8 cellular contexts compared by ENCODE assay signal in the genomic region with DNA sequence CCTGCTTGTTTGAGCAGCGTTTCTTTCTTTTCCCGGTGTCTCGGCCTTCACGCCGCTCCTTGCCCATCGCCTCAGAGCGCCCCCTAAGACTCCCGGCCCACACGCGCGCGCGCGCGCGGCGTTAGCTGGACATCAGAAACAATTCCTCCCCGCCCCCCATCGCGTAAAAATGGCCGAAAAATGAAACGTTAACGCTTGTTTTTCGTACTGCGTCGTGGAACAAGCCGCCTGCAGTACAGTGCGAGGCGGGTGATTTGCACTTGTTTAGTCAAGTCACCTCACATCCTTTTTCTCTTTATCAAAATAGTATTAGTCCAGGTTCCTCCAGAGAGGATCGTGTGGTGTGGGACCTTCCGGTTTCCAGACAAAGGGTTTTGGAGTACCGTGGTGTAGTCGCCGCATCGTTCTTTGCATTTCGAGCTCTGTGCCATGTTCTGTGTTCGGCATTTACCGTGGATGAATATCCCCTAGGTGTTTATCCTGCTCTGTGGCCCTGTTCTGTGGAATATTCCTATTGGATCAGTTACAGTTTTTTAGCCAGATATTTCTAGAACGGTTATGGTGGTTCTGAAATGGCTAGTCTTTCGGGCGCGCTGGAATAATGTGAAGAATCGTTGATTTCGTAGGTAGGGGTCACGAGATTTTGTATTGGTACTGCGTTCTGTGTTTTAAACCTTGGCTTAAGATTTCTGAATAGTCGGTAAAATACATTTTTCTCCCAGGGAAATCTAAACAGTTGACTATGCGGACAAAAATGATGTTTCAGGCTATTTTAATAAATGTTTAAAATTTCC. TPM values are rescaled to one million over a fixed set of nuclear protein-coding genes. Genes with fewer than 3 reads are reported as not detected.
DNase-seq lines count a peak whose midpoint lies in the region; ATAC-seq and TF ChIP-seq lines count a peak whose summit lies in the region.

No MANE protein-coding gene starts in this region.

- H3K36me3 Mint-ChIP-seq in activated T-helper 2 cell treated with anti-CD3 and anti-CD28 coated beads, Interferon-gamma antibody, Interleukin-2, Interleukin-4, amounts not matched to agents 10 μg/mL and 5 μg/mL and 100 μg/mL, durations not matched to agents 14 hours and 24 hours and 36 hours (ENCODE audit: low read depth) = peaks cover 48% of the 10 kb centered on the region
- H3K36me3 Mint-ChIP-seq in natural killer cell treated with Interleukin-12 subunit alpha and Interleukin-12 subunit beta and Interleukin-15 and Interleukin-18, amount 100 ng/mL, for 72 hours = peaks cover 19% of the 10 kb centered on the region

- ATAC-seq in GM19372 (IDR thresholded peaks at IDR 0.05; ENCODE audit: low read depth, unreplicated experiment) (peak; percentile 36), HG03571 (IDR thresholded peaks at IDR 0.05; ENCODE audit: unreplicated experiment) (peak; percentile 41)
- peak; percentile 28 to 53 for ATAC-seq in natural killer cell treated with Interleukin-12 subunit alpha and Interleukin-12 subunit beta and Interleukin-15 and Interleukin-18, amount 100 ng/mL, for 72 hours

- TF ChIP-seq CTCF in fibroblast of pulmonary artery (IDR thresholded peaks at IDR 0.05; ENCODE audit: low read length, missing control alignments) = peak; percentile 36

- H3K4me3 Mint-ChIP-seq in activated T-helper 2 cell treated with anti-CD3 and anti-CD28 coated beads, Interferon-gamma antibody, Interleukin-2, Interleukin-4, amounts not matched to agents 10 μg/mL and 5 μg/mL and 100 μg/mL, durations not matched to agents 14 hours and 24 hours and 36 hours (ENCODE audit: low read depth) = peak overlapping the region; percentile 91
- peak overlapping the region; percentile 98 for H3K4me3 Mint-ChIP-seq in natural killer cell treated with Interleukin-12 subunit alpha and Interleukin-12 subunit beta and Interleukin-15 and Interleukin-18, amount 100 ng/mL, for 72 hours

- DNase-seq in COLO668 (lab: John Stamatoyannopoulos, UW; ENCODE audit: unreplicated experiment) = peak; percentile 78
- DNase-seq in OCI-M1 (lab: John Stamatoyannopoulos, UW) = peak; percentile 88
- DNase-seq in activated T-helper 2 cell treated with anti-CD3 and anti-CD28 coated beads, Interferon-gamma antibody, Interleukin-2, Interleukin-4, amounts not matched to agents 10 μg/mL and 5 μg/mL and 100 μg/mL, durations not matched to agents 14 hours and 24 hours and 36 hours (ENCODE audit: low spot score) = peak; percentile 55
- peak; percentile 81 for DNase-seq in fibroblast of pulmonary artery (ENCODE audit: low read depth)
- peak; percentile 80 for DNase-seq in natural killer cell treated with Interleukin-12 subunit alpha and Interleukin-12 subunit beta and Interleukin-15 and Interleukin-18, amount 100 ng/mL, for 72 hours (ENCODE audit: low spot score)
- peak in 46 of 49 donors; percentile 22 to 84 (median 64) for DNase-seq in substantia nigra (lab: John Stamatoyannopoulos, UW)

- H3K4me1 Mint-ChIP-seq in activated T-helper 2 cell treated with anti-CD3 and anti-CD28 coated beads, Interferon-gamma antibody, Interleukin-2, Interleukin-4, amounts not matched to agents 10 μg/mL and 5 μg/mL and 100 μg/mL, durations not matched to agents 14 hours and 24 hours and 36 hours (ENCODE audit: low read depth) = peaks cover 41% of the 10 kb centered on the region
- H3K4me1 Mint-ChIP-seq in natural killer cell treated with Interleukin-12 subunit alpha and Interleukin-12 subunit beta and Interleukin-15 and Interleukin-18, amount 100 ng/mL, for 72 hours (ENCODE audit: low read depth in 2 of 2) = peaks cover 41 to 57% of the 10 kb centered on the region in 2 donors

- H3K9me3 Mint-ChIP-seq in activated T-helper 2 cell treated with anti-CD3 and anti-CD28 coated beads, Interferon-gamma antibody, Interleukin-2, Interleukin-4, amounts not matched to agents 10 μg/mL and 5 μg/mL and 100 μg/mL, durations not matched to agents 14 hours and 24 hours and 36 hours = no peaks in the 10 kb centered on the region
- H3K9me3 Mint-ChIP-seq in natural killer cell treated with Interleukin-12 subunit alpha and Interleukin-12 subunit beta and Interleukin-15 and Interleukin-18, amount 100 ng/mL, for 72 hours = no peaks in the 10 kb centered on the region

- peak overlapping the region; percentile 90 for H3K4me3 ChIP-seq in fibroblast of pulmonary artery (replicated peaks; ENCODE audit: low read depth, low read length)

- intact Hi-C loops in activated T-helper 2 cell treated with anti-CD3 and anti-CD28 coated beads, Interferon-gamma antibody, Interleukin-2, Interleukin-4, amounts not matched to agents 10 μg/mL and 5 μg/mL and 100 μg/mL, durations not matched to agents 14 hours and 24 hours and 36 hours (cut with micrococcal nuclease) = loop anchor here (1.0 to 10.0 kb wide), 5 partner anchors 14 to 960 kb away; a partner anchor contains a TSS

- H3K27me3 Mint-ChIP-seq in activated T-helper 2 cell treated with anti-CD3 and anti-CD28 coated beads, Interferon-gamma antibody, Interleukin-2, Interleukin-4, amounts not matched to agents 10 μg/mL and 5 μg/mL and 100 μg/mL, durations not matched to agents 14 hours and 24 hours and 36 hours (ENCODE audit: low read depth) = no peaks in the 10 kb centered on the region
- H3K27me3 Mint-ChIP-seq in natural killer cell treated with Interleukin-12 subunit alpha and Interleukin-12 subunit beta and Interleukin-15 and Interleukin-18, amount 100 ng/mL, for 72 hours = no peaks in the 10 kb centered on the region

- H3K27ac ChIP-seq in substantia nigra (ENCODE audit: low read depth, low read length, poor library complexity, severe bottlenecking) = peak overlapping the region; percentile 99

- peak overlapping the region; percentile 97 for H3K27ac Mint-ChIP-seq in activated T-helper 2 cell treated with anti-CD3 and anti-CD28 coated beads, Interferon-gamma antibody, Interleukin-2, Interleukin-4, amounts not matched to agents 10 μg/mL and 5 μg/mL and 100 μg/mL, durations not matched to agents 14 hours and 24 hours and 36 hours
- H3K27ac Mint-ChIP-seq in natural killer cell treated with Interleukin-12 subunit alpha and Interleukin-12 subunit beta and Interleukin-15 and Interleukin-18, amount 100 ng/mL, for 72 hours = peak overlapping the region; percentile 91 to 97

RNA-seq across cellular contexts. Expression of a gene that starts 1.0 kb away (rescaled TPM):
- 259 TPM in 2 replicates for total RNA-seq in activated T-helper 2 cell treated with anti-CD3 and anti-CD28 coated beads, Interferon-gamma antibody, Interleukin-2, Interleukin-4, amounts not matched to agents 10 μg/mL and 5 μg/mL and 100 μg/mL, durations not matched to agents 14 hours and 24 hours and 36 hours
- total RNA-seq in natural killer cell treated with Interleukin-12 subunit alpha and Interleukin-12 subunit beta and Interleukin-15 and Interleukin-18, amount 100 ng/mL, for 72 hours = 100 to 1,000 TPM; 206 to 229 TPM

RNA-seq across cellular contexts. Expression of a gene that starts 47.1 kb away (rescaled TPM):
- 98.2 and 107 TPM in 2 replicates for total RNA-seq in activated T-helper 2 cell treated with anti-CD3 and anti-CD28 coated beads, Interferon-gamma antibody, Interleukin-2, Interleukin-4, amounts not matched to agents 10 μg/mL and 5 μg/mL and 100 μg/mL, durations not matched to agents 14 hours and 24 hours and 36 hours
- total RNA-seq in natural killer cell treated with Interleukin-12 subunit alpha and Interleukin-12 subunit beta and Interleukin-15 and Interleukin-18, amount 100 ng/mL, for 72 hours = 10 to 100 TPM; 38.1 to 77.5 TPM

Comparison
In these comparisons a context has a peak if more than half of its experiments do, and no peak if none do; other contexts are left out.
1. Peak in every context shown above with its lines: DNase-seq, ATAC-seq, H3K4me3 ChIP-seq and H3K27ac ChIP-seq.